Comparison of ENCODE assay signal across 18 cellular contexts in the genomic region with DNA sequence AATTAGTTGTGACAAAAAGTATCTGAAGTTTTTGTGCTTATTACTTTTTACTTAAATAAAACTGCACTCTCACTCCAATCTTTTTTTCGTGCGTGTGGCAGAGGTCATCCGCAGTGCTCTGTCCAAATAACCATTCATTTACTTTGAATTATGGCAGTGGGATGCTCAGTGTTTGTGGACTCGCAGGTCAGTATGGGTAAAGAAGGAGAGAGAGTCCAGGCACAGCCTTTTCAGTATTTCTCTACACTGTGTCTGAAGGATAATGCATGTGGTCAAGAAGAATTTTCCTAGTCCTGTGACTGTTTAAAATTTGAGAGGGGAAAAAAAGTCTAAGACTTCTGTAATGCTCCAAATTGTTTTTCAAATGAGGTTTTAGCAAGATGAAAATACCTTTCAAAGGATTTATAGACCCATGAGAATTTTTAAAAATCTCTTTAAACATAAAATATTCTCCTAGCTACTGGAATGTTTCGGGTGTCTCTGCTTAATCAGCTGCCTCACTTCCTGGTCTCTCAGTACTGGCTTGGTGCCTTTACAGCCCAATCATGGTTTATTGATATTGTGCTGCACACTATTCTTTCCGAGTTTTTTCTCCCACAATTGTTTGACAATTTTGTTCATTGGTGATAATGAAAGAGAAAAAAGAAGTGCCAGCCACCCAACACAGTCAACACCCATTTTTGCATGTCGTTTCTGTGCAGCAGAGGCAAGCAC.
DNase-seq lines count a peak whose midpoint lies in the region; ATAC-seq and TF ChIP-seq lines count a peak whose summit lies in the region.
"Had no signal": no experiment of that assay in that cellular context is flagged by ENCODE, and none has a peak within 500 bp of the region (broad histone marks: within the 10 kb centered on the region; RNA-seq: fewer than 3 reads in every experiment).

No MANE protein-coding gene starts in this region.

- ATAC-seq in GM19467 (IDR thresholded peaks at IDR 0.05; ENCODE audit: unreplicated experiment), result no peak

- no peaks in the 10 kb centered on the region for H3K36me3 Mint-ChIP-seq in nephron progenitor cell (ENCODE audit: low read depth)
- H3K36me3 Mint-ChIP-seq in activated naive CD4-positive, alpha-beta T cell treated with anti-CD3 and anti-CD28 coated beads, Interleukin-2, amount 10 ng/mL, durations not matched to agents 7 days and 5 days, result no peaks in the 10 kb centered on the region
- H3K36me3 Mint-ChIP-seq: CD4-positive, CD25-positive, alpha-beta regulatory T cell; IgD-negative memory B cell had no signal

- intact Hi-C loops in thyroid gland (cut with DNase I), result no loop called here

- peak overlapping the region in 2 of 3 donors; percentile 39 to 67 for H3K27ac ChIP-seq in thyroid gland

- no peaks in the 10 kb centered on the region for H3K27me3 ChIP-seq in thyroid gland
- H3K27me3 ChIP-seq: Peyer's patch had no signal

- no peak overlapping the region for H3K4me3 Mint-ChIP-seq in nephron progenitor cell
- H3K4me3 Mint-ChIP-seq in activated naive CD4-positive, alpha-beta T cell treated with anti-CD3 and anti-CD28 coated beads, Interleukin-2, amount 10 ng/mL, durations not matched to agents 7 days and 5 days, result no peak overlapping the region
- H3K4me3 Mint-ChIP-seq: CD4-positive, CD25-positive, alpha-beta regulatory T cell; IgD-negative memory B cell had no signal

- WGBS in thyroid gland, 2 donors, result 74 to 76% methylated on average over 7 of the region's 7 CpGs

- no peak for TF ChIP-seq POLR2A in thyroid gland (IDR thresholded peaks at IDR 0.05)

- H3K4me1 ChIP-seq in thyroid gland, result peaks cover 28 to 32% of the 10 kb centered on the region in 2 donors

- no peak for TF ChIP-seq CTCF in nephron progenitor cell (IDR thresholded peaks at IDR 0.05)
- no peak for TF ChIP-seq CTCF in thyroid gland (IDR thresholded peaks at IDR 0.05)

- H3K9me3 Mint-ChIP-seq in nephron progenitor cell, result no peaks in the 10 kb centered on the region
- H3K9me3 Mint-ChIP-seq in activated naive CD4-positive, alpha-beta T cell treated with anti-CD3 and anti-CD28 coated beads, Interleukin-2, amount 10 ng/mL, durations not matched to agents 7 days and 5 days, result peaks cover 3% of the 10 kb centered on the region

- peaks cover 21% of the 10 kb centered on the region for H3K4me1 Mint-ChIP-seq in nephron progenitor cell
- no peaks in the 10 kb centered on the region for H3K4me1 Mint-ChIP-seq in activated naive CD4-positive, alpha-beta T cell treated with anti-CD3 and anti-CD28 coated beads, Interleukin-2, amount 10 ng/mL, durations not matched to agents 7 days and 5 days
- H3K4me1 Mint-ChIP-seq: CD4-positive, CD25-positive, alpha-beta regulatory T cell; IgD-negative memory B cell had no signal

- no peaks in the 10 kb centered on the region for H3K9me3 ChIP-seq in thyroid gland
- H3K9me3 ChIP-seq: Peyer's patch had no signal

- no peaks in the 10 kb centered on the region for H3K36me3 ChIP-seq in thyroid gland
- H3K36me3 ChIP-seq: Peyer's patch had no signal

- no peak overlapping the region for H3K4me3 ChIP-seq in thyroid gland (replicated peaks in 1 of 3)
- H3K4me3 ChIP-seq: Peyer's patch had no signal

- DNase-seq in astrocyte of the hippocampus (ENCODE audit: low read depth, low spot score) (peak; percentile 4), fibroblast of peridontal ligament (ENCODE audit: extremely low read depth) (peak; percentile 14), nephron progenitor cell (no peak), thyroid gland (no peak), islet precursor cell (no peak)
- no peak for DNase-seq in activated naive CD4-positive, alpha-beta T cell treated with anti-CD3 and anti-CD28 coated beads, Interleukin-2, amount 10 ng/mL, durations not matched to agents 7 days and 5 days
- DNase-seq: CD4-positive, CD25-positive, alpha-beta regulatory T cell; DND-41; GOT3; NCI-H1694; NCI-H2081; NCI-H2171; NCI-H345; NCI-H524; NCI-H774; Peyer's patch had no signal

- CTCF ChIA-PET in activated naive CD4-positive, alpha-beta T cell treated with anti-CD3 and anti-CD28 coated beads, Interleukin-2, amount 10 ng/mL, durations not matched to agents 7 days and 5 days (lab: Charles Lee), result no interaction called here

- peak overlapping the region; percentile 35 for H3K27ac Mint-ChIP-seq in nephron progenitor cell
- H3K27ac Mint-ChIP-seq in activated naive CD4-positive, alpha-beta T cell treated with anti-CD3 and anti-CD28 coated beads, Interleukin-2, amount 10 ng/mL, durations not matched to agents 7 days and 5 days, result no peak overlapping the region
- H3K27ac Mint-ChIP-seq: CD4-positive, CD25-positive, alpha-beta regulatory T cell; IgD-negative memory B cell had no signal

- H3K27me3 Mint-ChIP-seq in nephron progenitor cell (ENCODE audit: low read depth, poor library complexity), result peaks cover 8% of the 10 kb centered on the region
- no peaks in the 10 kb centered on the region for H3K27me3 Mint-ChIP-seq in activated naive CD4-positive, alpha-beta T cell treated with anti-CD3 and anti-CD28 coated beads, Interleukin-2, amount 10 ng/mL, durations not matched to agents 7 days and 5 days
- H3K27me3 Mint-ChIP-seq: CD4-positive, CD25-positive, alpha-beta regulatory T cell; IgD-negative memory B cell had no signal

Comparison
In these comparisons a context has a peak if more than half of its experiments do, and no peak if none do; other contexts are left out.
1. DNase-seq: peak in astrocyte of the hippocampus (single experiment) and fibroblast of peridontal ligament (single experiment); none in nephron progenitor cell (single experiment), thyroid gland (0 of 2), activated naive CD4-positive, alpha-beta T cell treated with anti-CD3 and anti-CD28 coated beads, Interleukin-2, amount 10 ng/mL, durations not matched to agents 7 days and 5 days (single experiment) and islet precursor cell (single experiment).